In genomic region chr6:16316741-16317251, GRCh38 we compare ENCODE assay signal across 8 cellular contexts.
DNase-seq lines count a peak whose midpoint lies in the region; ATAC-seq and TF ChIP-seq lines count a peak whose summit lies in the region.

No MANE protein-coding gene starts in this region.

- H3K9me3 ChIP-seq in skeletal muscle satellite cell (replicated peaks; ENCODE audit: low read length): no peaks in the 10 kb centered on the region

- H3K4me2 ChIP-seq in skeletal muscle satellite cell (ENCODE audit: low read length): peak overlapping the region; percentile 22

- peak; percentile 92 for TF ChIP-seq CTCF in fibroblast of mammary gland (conservative IDR thresholded peaks at IDR 0.05; ENCODE audit: control insufficient read depth, insufficient read depth, low read depth, low read length)

- peak; percentile 39 for DNase-seq in NOMO-1 treated with DMSO at 0.1 percent for 48 hours (lab: John Stamatoyannopoulos, UW; ENCODE audit: unreplicated experiment)
- DNase-seq in NOMO-1 treated with dmso at 0.1 percent for 144 hours (lab: John Stamatoyannopoulos, UW; ENCODE audit: unreplicated experiment): no peak
- peak; percentile 26 to 34 for DNase-seq in Kasumi-1 (lab: John Stamatoyannopoulos, UW)
- DNase-seq in T1000 (lab: John Stamatoyannopoulos, UW): peak; percentile 16
- peak; percentile 83 for DNase-seq in fibroblast of mammary gland (ENCODE audit: low read depth)

- peaks cover 43% of the 10 kb centered on the region for H3K4me1 ChIP-seq in skeletal muscle satellite cell (ENCODE audit: control insufficient read depth, insufficient read depth, low read length)

- no peaks in the 10 kb centered on the region for H3K27me3 ChIP-seq in skeletal muscle satellite cell (ENCODE audit: control insufficient read depth, insufficient read depth, low read length)

- ATAC-seq in GM21381 (IDR thresholded peaks at IDR 0.05; ENCODE audit: unreplicated experiment) (no peak), HG02885 (IDR thresholded peaks at IDR 0.05; ENCODE audit: poor library complexity, unreplicated experiment) (no peak)

- no peaks in the 10 kb centered on the region for H3K36me3 ChIP-seq in skeletal muscle satellite cell (ENCODE audit: insufficient read depth, low read length)

- peak overlapping the region; percentile 12 for H3K9ac ChIP-seq in skeletal muscle satellite cell (ENCODE audit: low read depth, low read length)

- H3K4me3 ChIP-seq in fibroblast of mammary gland (ENCODE audit: control insufficient read depth, low read depth, low read length) (no peak overlapping the region), skeletal muscle satellite cell (ENCODE audit: low read length) (no peak overlapping the region)
